1 cellular context compared by ENCODE assay signal in the genomic region with DNA sequence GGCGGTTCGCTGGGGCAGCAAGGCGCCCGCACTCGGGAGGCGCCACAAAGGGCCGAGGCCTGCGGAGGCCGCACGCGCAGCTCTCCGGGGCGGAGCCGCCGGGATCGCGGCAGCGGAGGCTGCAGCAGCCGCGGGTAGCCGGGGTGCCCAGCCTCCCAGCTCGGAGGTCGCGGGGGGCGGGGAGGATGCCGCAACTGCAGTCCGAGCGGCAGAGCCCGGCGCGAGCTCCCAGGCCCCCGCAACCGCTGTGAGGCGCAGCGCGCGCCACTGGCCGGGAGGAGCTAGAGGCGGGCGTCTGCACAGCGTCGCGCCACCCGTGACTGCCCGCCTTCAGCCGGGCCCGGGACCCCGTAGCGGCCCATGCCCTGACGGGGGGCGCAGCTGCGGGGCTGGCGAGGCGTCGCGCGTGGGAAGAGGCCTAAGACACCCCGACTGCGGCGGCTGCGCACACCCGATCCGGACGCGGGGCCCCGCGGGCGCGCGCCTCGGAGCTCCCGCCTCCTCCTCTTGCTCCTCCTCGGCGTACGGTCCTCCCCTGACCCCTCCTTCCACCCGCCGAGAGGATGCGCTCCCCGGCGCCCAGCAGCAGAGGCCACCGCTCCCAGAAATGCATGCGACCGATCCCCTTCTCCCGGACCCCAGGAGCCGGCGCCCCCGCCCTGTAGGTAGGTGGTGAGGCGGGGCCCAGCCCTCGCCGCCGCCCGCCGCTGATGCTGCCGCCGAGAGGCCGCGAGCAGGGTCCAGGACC.
TF ChIP-seq lines count a peak whose summit lies in the region.

A gene with protein sequence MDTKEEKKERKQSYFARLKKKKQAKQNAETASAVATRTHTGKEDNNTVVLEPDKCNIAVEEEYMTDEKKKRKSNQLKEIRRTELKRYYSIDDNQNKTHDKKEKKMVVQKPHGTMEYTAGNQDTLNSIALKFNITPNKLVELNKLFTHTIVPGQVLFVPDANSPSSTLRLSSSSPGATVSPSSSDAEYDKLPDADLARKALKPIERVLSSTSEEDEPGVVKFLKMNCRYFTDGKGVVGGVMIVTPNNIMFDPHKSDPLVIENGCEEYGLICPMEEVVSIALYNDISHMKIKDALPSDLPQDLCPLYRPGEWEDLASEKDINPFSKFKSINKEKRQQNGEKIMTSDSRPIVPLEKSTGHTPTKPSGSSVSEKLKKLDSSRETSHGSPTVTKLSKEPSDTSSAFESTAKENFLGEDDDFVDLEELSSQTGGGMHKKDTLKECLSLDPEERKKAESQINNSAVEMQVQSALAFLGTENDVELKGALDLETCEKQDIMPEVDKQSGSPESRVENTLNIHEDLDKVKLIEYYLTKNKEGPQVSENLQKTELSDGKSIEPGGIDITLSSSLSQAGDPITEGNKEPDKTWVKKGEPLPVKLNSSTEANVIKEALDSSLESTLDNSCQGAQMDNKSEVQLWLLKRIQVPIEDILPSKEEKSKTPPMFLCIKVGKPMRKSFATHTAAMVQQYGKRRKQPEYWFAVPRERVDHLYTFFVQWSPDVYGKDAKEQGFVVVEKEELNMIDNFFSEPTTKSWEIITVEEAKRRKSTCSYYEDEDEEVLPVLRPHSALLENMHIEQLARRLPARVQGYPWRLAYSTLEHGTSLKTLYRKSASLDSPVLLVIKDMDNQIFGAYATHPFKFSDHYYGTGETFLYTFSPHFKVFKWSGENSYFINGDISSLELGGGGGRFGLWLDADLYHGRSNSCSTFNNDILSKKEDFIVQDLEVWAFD (plus strand): TSS at position 558 of the 748 bp plus-strand sequence. CDS start 24,395 bp downstream, outside the sequence.

TF ChIP-seq in HepG2, 621 proteins besides CTCF, POLR2A, EP300 and RAD21 (continued from another document and continues in another):
- TF ChIP-seq MED8 (CRISPR knock-in tag; IDR thresholded peaks at IDR 0.05; ENCODE audit: insufficient replicate concordance), result peak; percentile 72
- TF ChIP-seq, protein P1, sequence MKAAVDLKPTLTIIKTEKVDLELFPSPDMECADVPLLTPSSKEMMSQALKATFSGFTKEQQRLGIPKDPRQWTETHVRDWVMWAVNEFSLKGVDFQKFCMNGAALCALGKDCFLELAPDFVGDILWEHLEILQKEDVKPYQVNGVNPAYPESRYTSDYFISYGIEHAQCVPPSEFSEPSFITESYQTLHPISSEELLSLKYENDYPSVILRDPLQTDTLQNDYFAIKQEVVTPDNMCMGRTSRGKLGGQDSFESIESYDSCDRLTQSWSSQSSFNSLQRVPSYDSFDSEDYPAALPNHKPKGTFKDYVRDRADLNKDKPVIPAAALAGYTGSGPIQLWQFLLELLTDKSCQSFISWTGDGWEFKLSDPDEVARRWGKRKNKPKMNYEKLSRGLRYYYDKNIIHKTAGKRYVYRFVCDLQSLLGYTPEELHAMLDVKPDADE (CRISPR knock-in tag; IDR thresholded peaks at IDR 0.05), result peak; percentile 64; the same call in 1 of the 2 replicates
- TF ChIP-seq ZBTB1 (CRISPR knock-in tag; IDR thresholded peaks at IDR 0.05; ENCODE audit: borderline replicate concordance), result peak; percentile 26; the same call in 1 of the 2 replicates
- no peak for TF ChIP-seq KLF16 (CRISPR knock-in tag; IDR thresholded peaks at IDR 0.05)
- peak; percentile 70 for TF ChIP-seq SP4 (CRISPR knock-in tag; IDR thresholded peaks at IDR 0.05)
- TF ChIP-seq ZNF441 (CRISPR knock-in tag; IDR thresholded peaks at IDR 0.05; ENCODE audit: borderline replicate concordance), result 0 out of 2 replicates have a peak, but pooled peaks have one; percentile 17
- TF ChIP-seq JUN (CRISPR knock-in tag; IDR thresholded peaks at IDR 0.05), result peak; percentile 69
- TF ChIP-seq HOXA7 (CRISPR knock-in tag; IDR thresholded peaks at IDR 0.05), result no peak
- 0 out of 2 replicates have a peak, but pooled peaks have one; percentile 32 for TF ChIP-seq IRX3 (CRISPR knock-in tag; IDR thresholded peaks at IDR 0.05; ENCODE audit: borderline replicate concordance, low read depth)
- peak; percentile 93 for TF ChIP-seq ZNF776 (CRISPR knock-in tag; IDR thresholded peaks at IDR 0.05)
- TF ChIP-seq POLR2G (IDR thresholded peaks at IDR 0.05; ENCODE audit: low read depth, low read length), result peak; percentile 82
- no peak; the same call in 1 of the 2 replicates for TF ChIP-seq ZNF143 (CRISPR knock-in tag; IDR thresholded peaks at IDR 0.05)
- TF ChIP-seq, protein P2, sequence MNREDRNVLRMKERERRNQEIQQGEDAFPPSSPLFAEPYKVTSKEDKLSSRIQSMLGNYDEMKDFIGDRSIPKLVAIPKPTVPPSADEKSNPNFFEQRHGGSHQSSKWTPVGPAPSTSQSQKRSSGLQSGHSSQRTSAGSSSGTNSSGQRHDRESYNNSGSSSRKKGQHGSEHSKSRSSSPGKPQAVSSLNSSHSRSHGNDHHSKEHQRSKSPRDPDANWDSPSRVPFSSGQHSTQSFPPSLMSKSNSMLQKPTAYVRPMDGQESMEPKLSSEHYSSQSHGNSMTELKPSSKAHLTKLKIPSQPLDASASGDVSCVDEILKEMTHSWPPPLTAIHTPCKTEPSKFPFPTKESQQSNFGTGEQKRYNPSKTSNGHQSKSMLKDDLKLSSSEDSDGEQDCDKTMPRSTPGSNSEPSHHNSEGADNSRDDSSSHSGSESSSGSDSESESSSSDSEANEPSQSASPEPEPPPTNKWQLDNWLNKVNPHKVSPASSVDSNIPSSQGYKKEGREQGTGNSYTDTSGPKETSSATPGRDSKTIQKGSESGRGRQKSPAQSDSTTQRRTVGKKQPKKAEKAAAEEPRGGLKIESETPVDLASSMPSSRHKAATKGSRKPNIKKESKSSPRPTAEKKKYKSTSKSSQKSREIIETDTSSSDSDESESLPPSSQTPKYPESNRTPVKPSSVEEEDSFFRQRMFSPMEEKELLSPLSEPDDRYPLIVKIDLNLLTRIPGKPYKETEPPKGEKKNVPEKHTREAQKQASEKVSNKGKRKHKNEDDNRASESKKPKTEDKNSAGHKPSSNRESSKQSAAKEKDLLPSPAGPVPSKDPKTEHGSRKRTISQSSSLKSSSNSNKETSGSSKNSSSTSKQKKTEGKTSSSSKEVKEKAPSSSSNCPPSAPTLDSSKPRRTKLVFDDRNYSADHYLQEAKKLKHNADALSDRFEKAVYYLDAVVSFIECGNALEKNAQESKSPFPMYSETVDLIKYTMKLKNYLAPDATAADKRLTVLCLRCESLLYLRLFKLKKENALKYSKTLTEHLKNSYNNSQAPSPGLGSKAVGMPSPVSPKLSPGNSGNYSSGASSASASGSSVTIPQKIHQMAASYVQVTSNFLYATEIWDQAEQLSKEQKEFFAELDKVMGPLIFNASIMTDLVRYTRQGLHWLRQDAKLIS (CRISPR knock-in tag; IDR thresholded peaks at IDR 0.05), result no peak
- TF ChIP-seq AKAP8 (CRISPR knock-in tag; IDR thresholded peaks at IDR 0.05), result no peak
- TF ChIP-seq, protein P3, sequence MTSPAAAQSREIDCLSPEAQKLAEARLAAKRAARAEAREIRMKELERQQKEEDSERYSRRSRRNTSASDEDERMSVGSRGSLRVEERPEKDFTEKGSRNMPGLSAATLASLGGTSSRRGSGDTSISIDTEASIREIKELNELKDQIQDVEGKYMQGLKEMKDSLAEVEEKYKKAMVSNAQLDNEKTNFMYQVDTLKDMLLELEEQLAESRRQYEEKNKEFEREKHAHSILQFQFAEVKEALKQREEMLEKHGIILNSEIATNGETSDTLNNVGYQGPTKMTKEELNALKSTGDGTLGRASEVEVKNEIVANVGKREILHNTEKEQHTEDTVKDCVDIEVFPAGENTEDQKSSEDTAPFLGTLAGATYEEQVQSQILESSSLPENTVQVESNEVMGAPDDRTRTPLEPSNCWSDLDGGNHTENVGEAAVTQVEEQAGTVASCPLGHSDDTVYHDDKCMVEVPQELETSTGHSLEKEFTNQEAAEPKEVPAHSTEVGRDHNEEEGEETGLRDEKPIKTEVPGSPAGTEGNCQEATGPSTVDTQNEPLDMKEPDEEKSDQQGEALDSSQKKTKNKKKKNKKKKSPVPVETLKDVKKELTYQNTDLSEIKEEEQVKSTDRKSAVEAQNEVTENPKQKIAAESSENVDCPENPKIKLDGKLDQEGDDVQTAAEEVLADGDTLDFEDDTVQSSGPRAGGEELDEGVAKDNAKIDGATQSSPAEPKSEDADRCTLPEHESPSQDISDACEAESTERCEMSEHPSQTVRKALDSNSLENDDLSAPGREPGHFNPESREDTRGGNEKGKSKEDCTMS (CRISPR knock-in tag; conservative IDR thresholded peaks at IDR 0.05), result no peak
- no peak for TF ChIP-seq ZNF44 (CRISPR knock-in tag; IDR thresholded peaks at IDR 0.05)
- TF ChIP-seq ZNF891 (CRISPR knock-in tag; IDR thresholded peaks at IDR 0.05), result peak; percentile 15; the same call in 1 of the 2 replicates
- peak; percentile 86; the same call in 1 of the 2 replicates for TF ChIP-seq FOXC1 (CRISPR knock-in tag; IDR thresholded peaks at IDR 0.05; ENCODE audit: borderline replicate concordance)
- no peak; the same call in 1 of the 2 replicates for TF ChIP-seq ZNF333 (CRISPR knock-in tag; IDR thresholded peaks at IDR 0.05; ENCODE audit: borderline replicate concordance)
- peak; percentile 11; the same call in 1 of the 2 replicates for TF ChIP-seq ZNF614 (CRISPR knock-in tag; IDR thresholded peaks at IDR 0.05; ENCODE audit: borderline replicate concordance)
- TF ChIP-seq ATF1 (CRISPR knock-in tag; IDR thresholded peaks at IDR 0.05), result no peak
- TF ChIP-seq ZNF782 (CRISPR knock-in tag; IDR thresholded peaks at IDR 0.05; ENCODE audit: borderline replicate concordance), result peak; percentile 22
- TF ChIP-seq ZNF296 (CRISPR knock-in tag; conservative IDR thresholded peaks at IDR 0.05), result peak; percentile 81; the same call in 1 of the 2 replicates
- no peak for TF ChIP-seq ZBTB20 (CRISPR knock-in tag; IDR thresholded peaks at IDR 0.05; ENCODE audit: borderline replicate concordance, low read depth)
- TF ChIP-seq MIER2 (CRISPR knock-in tag; IDR thresholded peaks at IDR 0.05), result no peak
- 0 out of 2 replicates have a peak, but pooled peaks have one; percentile 52 for TF ChIP-seq ZNF432 (CRISPR knock-in tag; IDR thresholded peaks at IDR 0.05; ENCODE audit: borderline replicate concordance)
- no peak for TF ChIP-seq RAD51 (IDR thresholded peaks at IDR 0.05; ENCODE audit: borderline replicate concordance)
- TF ChIP-seq HNRNPLL (IDR thresholded peaks at IDR 0.05; ENCODE audit: low read depth, low read length, poor library complexity, severe bottlenecking), result peak; percentile 86
- TF ChIP-seq EEA1 (CRISPR knock-in tag; IDR thresholded peaks at IDR 0.05; ENCODE audit: borderline replicate concordance), result peak; percentile 84; the same call in 1 of the 2 replicates
- TF ChIP-seq ZNF33B (CRISPR knock-in tag; IDR thresholded peaks at IDR 0.05), result no peak
- TF ChIP-seq ZNF354B (CRISPR knock-in tag; IDR thresholded peaks at IDR 0.05), result no peak
- TF ChIP-seq ZFAT (CRISPR knock-in tag; conservative IDR thresholded peaks at IDR 0.05), result no peak
- TF ChIP-seq, protein P4, sequence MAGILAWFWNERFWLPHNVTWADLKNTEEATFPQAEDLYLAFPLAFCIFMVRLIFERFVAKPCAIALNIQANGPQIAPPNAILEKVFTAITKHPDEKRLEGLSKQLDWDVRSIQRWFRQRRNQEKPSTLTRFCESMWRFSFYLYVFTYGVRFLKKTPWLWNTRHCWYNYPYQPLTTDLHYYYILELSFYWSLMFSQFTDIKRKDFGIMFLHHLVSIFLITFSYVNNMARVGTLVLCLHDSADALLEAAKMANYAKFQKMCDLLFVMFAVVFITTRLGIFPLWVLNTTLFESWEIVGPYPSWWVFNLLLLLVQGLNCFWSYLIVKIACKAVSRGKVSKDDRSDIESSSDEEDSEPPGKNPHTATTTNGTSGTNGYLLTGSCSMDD (CRISPR knock-in tag; IDR thresholded peaks at IDR 0.05), result peak; percentile 62; the same call in 1 of the 2 replicates
- no peak for TF ChIP-seq ZNF644 (CRISPR knock-in tag; IDR thresholded peaks at IDR 0.05; ENCODE audit: low read depth)
- TF ChIP-seq YY1 (IDR thresholded peaks at IDR 0.05; ENCODE audit: insufficient read depth, insufficient replicate concordance, low read depth, low read length), result peak; percentile 49
- no peak for TF ChIP-seq EHMT2 (IDR thresholded peaks at IDR 0.05; ENCODE audit: borderline replicate concordance, low read depth, low read length)
- TF ChIP-seq, protein P5, sequence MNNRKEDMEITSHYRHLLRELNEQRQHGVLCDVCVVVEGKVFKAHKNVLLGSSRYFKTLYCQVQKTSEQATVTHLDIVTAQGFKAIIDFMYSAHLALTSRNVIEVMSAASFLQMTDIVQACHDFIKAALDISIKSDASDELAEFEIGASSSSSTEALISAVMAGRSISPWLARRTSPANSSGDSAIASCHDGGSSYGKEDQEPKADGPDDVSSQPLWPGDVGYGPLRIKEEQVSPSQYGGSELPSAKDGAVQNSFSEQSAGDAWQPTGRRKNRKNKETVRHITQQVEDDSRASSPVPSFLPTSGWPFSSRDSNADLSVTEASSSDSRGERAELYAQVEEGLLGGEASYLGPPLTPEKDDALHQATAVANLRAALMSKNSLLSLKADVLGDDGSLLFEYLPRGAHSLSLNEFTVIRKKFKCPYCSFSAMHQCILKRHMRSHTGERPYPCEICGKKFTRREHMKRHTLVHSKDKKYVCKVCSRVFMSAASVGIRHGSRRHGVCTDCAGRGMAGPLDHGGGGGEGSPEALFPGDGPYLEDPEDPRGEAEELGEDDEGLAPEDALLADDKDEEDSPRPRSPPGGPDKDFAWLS (CRISPR knock-in tag; IDR thresholded peaks at IDR 0.05; ENCODE audit: borderline replicate concordance), result 0 out of 2 replicates have a peak, but pooled peaks have one; percentile 32
- no peak for TF ChIP-seq SNAPC2 (CRISPR knock-in tag; IDR thresholded peaks at IDR 0.05)
- no peak for TF ChIP-seq NFYB (CRISPR knock-in tag; IDR thresholded peaks at IDR 0.05)
- TF ChIP-seq NR2F6 (IDR thresholded peaks at IDR 0.05), result no peak
- peak; percentile 35; the same call in 1 of the 2 replicates for TF ChIP-seq NR2F6 (CRISPR knock-in tag; IDR thresholded peaks at IDR 0.05)
- no peak for TF ChIP-seq ZNF10 (CRISPR knock-in tag; IDR thresholded peaks at IDR 0.05; ENCODE audit: borderline replicate concordance, low read depth)
- no peak for TF ChIP-seq ZBTB42 (CRISPR knock-in tag; IDR thresholded peaks at IDR 0.05)
- 0 out of 2 replicates have a peak, but pooled peaks have one; percentile 32 for TF ChIP-seq ZNF121 (CRISPR knock-in tag; IDR thresholded peaks at IDR 0.05)
- TF ChIP-seq ELF4 (CRISPR knock-in tag; IDR thresholded peaks at IDR 0.05; ENCODE audit: borderline replicate concordance), result no peak
- no peak for TF ChIP-seq RXRB (CRISPR knock-in tag; IDR thresholded peaks at IDR 0.05; ENCODE audit: borderline replicate concordance)
- TF ChIP-seq, protein P6, sequence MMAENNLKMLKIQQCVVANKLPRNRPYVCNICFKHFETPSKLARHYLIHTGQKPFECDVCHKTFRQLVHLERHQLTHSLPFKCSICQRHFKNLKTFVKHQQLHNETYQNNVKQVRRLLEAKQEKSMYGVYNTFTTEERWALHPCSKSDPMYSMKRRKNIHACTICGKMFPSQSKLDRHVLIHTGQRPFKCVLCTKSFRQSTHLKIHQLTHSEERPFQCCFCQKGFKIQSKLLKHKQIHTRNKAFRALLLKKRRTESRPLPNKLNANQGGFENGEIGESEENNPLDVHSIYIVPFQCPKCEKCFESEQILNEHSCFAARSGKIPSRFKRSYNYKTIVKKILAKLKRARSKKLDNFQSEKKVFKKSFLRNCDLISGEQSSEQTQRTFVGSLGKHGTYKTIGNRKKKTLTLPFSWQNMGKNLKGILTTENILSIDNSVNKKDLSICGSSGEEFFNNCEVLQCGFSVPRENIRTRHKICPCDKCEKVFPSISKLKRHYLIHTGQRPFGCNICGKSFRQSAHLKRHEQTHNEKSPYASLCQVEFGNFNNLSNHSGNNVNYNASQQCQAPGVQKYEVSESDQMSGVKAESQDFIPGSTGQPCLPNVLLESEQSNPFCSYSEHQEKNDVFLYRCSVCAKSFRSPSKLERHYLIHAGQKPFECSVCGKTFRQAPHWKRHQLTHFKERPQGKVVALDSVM (CRISPR knock-in tag; IDR thresholded peaks at IDR 0.05), result peak; percentile 98
- TF ChIP-seq RBAK (CRISPR knock-in tag; IDR thresholded peaks at IDR 0.05), result no peak
